Comparison of ENCODE assay signal across 10 cellular contexts in genomic region chr1:21331752-21332480, GRCh38. TPM values are rescaled to one million over a fixed set of nuclear protein-coding genes. Genes with fewer than 3 reads are reported as not detected.
DNase-seq lines count a peak whose midpoint lies in the region; ATAC-seq and TF ChIP-seq lines count a peak whose summit lies in the region.
"Had no signal": no experiment of that assay in that cellular context is flagged by ENCODE, and none has a peak within 500 bp of the region (broad histone marks: within the 10 kb centered on the region; RNA-seq: fewer than 3 reads in every experiment).

No MANE protein-coding gene starts in this region.

- peak overlapping the region; percentile 34 to 36 for H3K9ac ChIP-seq in liver (ENCODE audit: low read depth in 1 of 2, low read length in 2 of 2)

- no peaks in the 10 kb centered on the region for H3K9me3 ChIP-seq in WERI-Rb-1 (ENCODE audit: severe bottlenecking)
- no peaks in the 10 kb centered on the region for H3K9me3 ChIP-seq in liver (ENCODE audit: control insufficient read depth in 4 of 4, low read length in 3 of 4)
- H3K9me3 ChIP-seq in tibial artery: no peaks in the 10 kb centered on the region

- WGBS in liver: 56% methylated on average over 9 of the region's 9 CpGs

- in situ Hi-C loops in GM13977 (cut with MboI; ENCODE audit: low pct_unique_long_range_greater_than_20kb, low sequenced_read_pairs, unreplicated experiment): no loop called here

- intact Hi-C loops in tibial artery (cut with DNase I; ENCODE audit: low total_unique reads): no loop called here

- TF ChIP-seq RAD21 in liver (IDR thresholded peaks at IDR 0.05): no peak

- H3K4me3 Mint-ChIP-seq in activated T-cell treated with anti-CD3 and anti-CD28 coated beads, Interleukin-2, amount 50 U/mL, for 72 hours: peak overlapping the region in 1 of 2 donors; percentile 33

- peak overlapping the region; percentile 64 for H3K27ac Mint-ChIP-seq in activated T-cell treated with anti-CD3 and anti-CD28 coated beads, Interleukin-2, amount 50 U/mL, for 72 hours

- H3K36me3 ChIP-seq in WERI-Rb-1 (peaks cover 2% of the 10 kb centered on the region; the same call in 1 of the 2 replicates), liver (ENCODE audit: control insufficient read depth in 4 of 4, insufficient read depth in 3 of 4, low read depth in 1 of 4, low read length in 3 of 4) (no peaks in the 10 kb centered on the region), tibial artery (peaks cover 0 to 15% (median 0%) of the 10 kb centered on the region in 3 donors)

- H3K9me3 Mint-ChIP-seq in activated T-cell treated with anti-CD3 and anti-CD28 coated beads, Interleukin-2, amount 50 U/mL, for 72 hours: no peaks in the 10 kb centered on the region

- H3K4me1 Mint-ChIP-seq in activated T-cell treated with anti-CD3 and anti-CD28 coated beads, Interleukin-2, amount 50 U/mL, for 72 hours (ENCODE audit: low read depth): peaks cover 96% of the 10 kb centered on the region

- H3K4me3 ChIP-seq in WERI-Rb-1 (ENCODE audit: low read depth, low read length) (no peak overlapping the region), liver (ENCODE audit: low read depth in 1 of 3, low read length in 3 of 3) (no peak overlapping the region), tibial artery (no peak overlapping the region)

- H3K4me1 ChIP-seq in liver (ENCODE audit: control insufficient read depth in 4 of 4, insufficient read depth in 4 of 4, low read length in 3 of 4) (peaks cover 43 to 81% (median 54%) of the 10 kb centered on the region in 4 donors), tibial artery (peaks cover 5 to 100% (median 91%) of the 10 kb centered on the region in 4 donors)

- H3K27me3 ChIP-seq in WERI-Rb-1 (ENCODE audit: insufficient read depth, low read depth, severe bottlenecking) (no peaks in the 10 kb centered on the region), liver (ENCODE audit: control insufficient read depth in 4 of 4, insufficient read depth in 4 of 4, low read length in 3 of 4) (no peaks in the 10 kb centered on the region), tibial artery (no peaks in the 10 kb centered on the region)

- H3K27ac ChIP-seq in WERI-Rb-1 (peak overlapping the region; percentile 43), liver (ENCODE audit: low read depth in 1 of 2, low read length in 2 of 2) (peak overlapping the region; percentile 74 to 80), tibial artery (peak overlapping the region; percentile 95 to 96)

- peaks cover 7 to 9% of the 10 kb centered on the region in 2 donors for H3K36me3 Mint-ChIP-seq in activated T-cell treated with anti-CD3 and anti-CD28 coated beads, Interleukin-2, amount 50 U/mL, for 72 hours (ENCODE audit: insufficient read depth in 2 of 2)

- H3K27me3 Mint-ChIP-seq in activated T-cell treated with anti-CD3 and anti-CD28 coated beads, Interleukin-2, amount 50 U/mL, for 72 hours (ENCODE audit: low read depth): no peaks in the 10 kb centered on the region

- DNase-seq in activated T-cell treated with anti-CD3 and anti-CD28 coated beads, Interleukin-2, amount 50 U/mL, for 72 hours: no peak
- no peak for DNase-seq in activated T-cell treated with anti-CD3 and anti-CD28 coated beads, Interleukin-2, amount 50 U/mL, for 1 hour
- DNase-seq in WERI-Rb-1: no peak
- no peak for DNase-seq in tibial artery
- no peak for DNase-seq in NCI-H1436 treated with DMSO at 0.1 percent for 48 hours (lab: John Stamatoyannopoulos, UW)
- no peak for DNase-seq in GM13977 (ENCODE audit: low spot score)
- no peak for DNase-seq in NCI-H82 treated with DMSO at 0.1 percent for 48 hours (lab: John Stamatoyannopoulos, UW; ENCODE audit: unreplicated experiment)
- DNase-seq: activated naive CD4-positive, alpha-beta T cell treated with Interleukin-2 at 50 U/mL for 16 hours; HCEC 1CT had no signal

- no peak for ATAC-seq in activated T-cell treated with anti-CD3 and anti-CD28 coated beads, Interleukin-2, amount 50 U/mL, for 72 hours (replicated peaks in 1 of 2)

- TF ChIP-seq CTCF in WERI-Rb-1 (IDR thresholded peaks at IDR 0.05; ENCODE audit: low read depth, low read length): no peak
- TF ChIP-seq CTCF in liver (IDR thresholded peaks at IDR 0.05; ENCODE audit: low read depth, low read length, missing input control): no peak
- no peak for TF ChIP-seq CTCF in tibial artery (IDR thresholded peaks at IDR 0.05)
- no peak for TF ChIP-seq CTCF in GM13977 (IDR thresholded peaks at IDR 0.05; ENCODE audit: extremely low read depth, insufficient read depth, missing control alignments)

TF ChIP-seq in liver, 16 proteins besides CTCF, POLR2A, EP300 and RAD21:
- TF ChIP-seq MAX (IDR thresholded peaks at IDR 0.05) (no peak), EGR1 (IDR thresholded peaks at IDR 0.05; ENCODE audit: low read depth in 2 of 2) (no peak), SP1 (IDR thresholded peaks at IDR 0.05) (no peak), HNF4A (conservative IDR thresholded peaks at IDR 0.05) (no peak), FOXA1 (IDR thresholded peaks at IDR 0.05) (no peak), TAF1 (conservative IDR thresholded peaks at IDR 0.05) (no peak), ATF3 (IDR thresholded peaks at IDR 0.05) (no peak), HNF4G (IDR thresholded peaks at IDR 0.05) (no peak)

RNA-seq across cellular contexts. Expression of gene ECE1, which starts 41.7 kb away (rescaled TPM):
- total RNA-seq in activated T-cell treated with anti-CD3 and anti-CD28 coated beads, Interleukin-2, amount 50 U/mL, for 72 hours: 100 to 1,000 TPM; 159 to 193 TPM
- total RNA-seq in liver: 10 to 100 TPM; 38.9 to 40.2 TPM
- polyA plus RNA-seq in liver: 10 to 100 TPM; 29.3 to 46.4 TPM

Comparison
In these comparisons a context has a peak if more than half of its experiments do, and no peak if none do; other contexts are left out.
1. H3K27ac ChIP-seq: peak in every context shown above with its lines; median percentile 96 in tibial artery; 77 in liver; 43 in WERI-Rb-1.